In genomic region chr10:6580279-6581029, GRCh38 we compare ENCODE assay signal across 8 cellular contexts. TPM values are rescaled to one million over a fixed set of nuclear protein-coding genes. Genes with fewer than 3 reads are reported as not detected.
DNase-seq lines count a peak whose midpoint lies in the region; ATAC-seq lines count a peak whose summit lies in the region.

No MANE protein-coding gene starts in this region.

- H3K27me3 ChIP-seq in esophagus (ENCODE audit: control insufficient read depth in 1 of 2, insufficient read depth in 2 of 2, low read length in 2 of 2) (no peaks in the 10 kb centered on the region), mucosa of rectum (ENCODE audit: control insufficient read depth in 2 of 2, insufficient read depth in 2 of 2, low read length in 2 of 2) (peaks cover 3 to 4% of the 10 kb centered on the region in 2 donors)

- 2 to 3% methylated on average over 43 to 56 of the region's 56 CpGs for WGBS in esophagus, 2 donors

- H3K4me3 ChIP-seq in esophagus (ENCODE audit: low read depth in 1 of 2, low read length in 2 of 2) (peak overlapping the region; percentile 57 to 68), mucosa of rectum (ENCODE audit: low read length in 2 of 2) (peak overlapping the region; percentile 65 to 88)

- DNase-seq in NCI-H2171 treated with DMSO at 0.1 percent for 48 hours (lab: John Stamatoyannopoulos, UW), result peak; percentile 2
- DNase-seq in NCI-H2171 (lab: John Stamatoyannopoulos, UW), result no peak
- DNase-seq in NOMO-1 treated with dmso at 0.1 percent for 144 hours (lab: John Stamatoyannopoulos, UW; ENCODE audit: unreplicated experiment), result peak; percentile 52
- peak; percentile 88 for DNase-seq in activated T-cell treated with anti-CD3 and anti-CD28 coated beads for 48 hours (ENCODE audit: low read depth)
- peak; percentile 93 for DNase-seq in stimulated activated CD8-positive, alpha-beta memory T cell treated with anti-CD3 and anti-CD28 coated beads, Interleukin-4, amount 100 ng/mL, for 48 hours

- H3K9ac ChIP-seq in mucosa of rectum (ENCODE audit: low read depth in 1 of 2, low read length in 2 of 2), result peak overlapping the region; percentile 73 to 81

- H3K36me3 ChIP-seq in esophagus (ENCODE audit: control insufficient read depth in 2 of 2, insufficient read depth in 2 of 2, low read length in 1 of 2) (no peaks in the 10 kb centered on the region), mucosa of rectum (ENCODE audit: control insufficient read depth in 2 of 2, insufficient read depth in 2 of 2, low read length in 2 of 2) (no peaks in the 10 kb centered on the region)

- no peaks in the 10 kb centered on the region for H3K9me3 ChIP-seq in esophagus (ENCODE audit: control insufficient read depth in 2 of 2, insufficient read depth in 1 of 2, low read depth in 1 of 2, low read length in 1 of 2)
- H3K9me3 ChIP-seq in mucosa of rectum (ENCODE audit: control insufficient read depth in 2 of 2, low read length in 2 of 2), result no peaks in the 10 kb centered on the region

- H3K4me1 ChIP-seq in esophagus (ENCODE audit: control insufficient read depth in 2 of 2, insufficient read depth in 2 of 2, low read length in 1 of 2) (peaks cover 0 to 3% of the 10 kb centered on the region in 2 donors), mucosa of rectum (ENCODE audit: control insufficient read depth in 2 of 2, insufficient read depth in 2 of 2, low read length in 2 of 2) (peaks cover 0 to 4% of the 10 kb centered on the region in 2 donors)

- ATAC-seq in HG02852 (IDR thresholded peaks at IDR 0.05; ENCODE audit: unreplicated experiment), result peak; percentile 90

- H3K27ac ChIP-seq in esophagus (ENCODE audit: low read depth in 2 of 2, low read length in 1 of 2), result peak overlapping the region; percentile 22 to 56
- H3K27ac ChIP-seq in mucosa of rectum (ENCODE audit: low read depth in 2 of 2, low read length in 2 of 2), result peak overlapping the region; percentile 53 to 56

RNA-seq across cellular contexts. Expression of gene PRKCQ, which starts 0.4 kb away (rescaled TPM):
- polyA plus RNA-seq in esophagus, result under 1 TPM; 0.62 to 0.69 TPM
